ENCODE assay signal across 9 cellular contexts in the genomic region with DNA sequence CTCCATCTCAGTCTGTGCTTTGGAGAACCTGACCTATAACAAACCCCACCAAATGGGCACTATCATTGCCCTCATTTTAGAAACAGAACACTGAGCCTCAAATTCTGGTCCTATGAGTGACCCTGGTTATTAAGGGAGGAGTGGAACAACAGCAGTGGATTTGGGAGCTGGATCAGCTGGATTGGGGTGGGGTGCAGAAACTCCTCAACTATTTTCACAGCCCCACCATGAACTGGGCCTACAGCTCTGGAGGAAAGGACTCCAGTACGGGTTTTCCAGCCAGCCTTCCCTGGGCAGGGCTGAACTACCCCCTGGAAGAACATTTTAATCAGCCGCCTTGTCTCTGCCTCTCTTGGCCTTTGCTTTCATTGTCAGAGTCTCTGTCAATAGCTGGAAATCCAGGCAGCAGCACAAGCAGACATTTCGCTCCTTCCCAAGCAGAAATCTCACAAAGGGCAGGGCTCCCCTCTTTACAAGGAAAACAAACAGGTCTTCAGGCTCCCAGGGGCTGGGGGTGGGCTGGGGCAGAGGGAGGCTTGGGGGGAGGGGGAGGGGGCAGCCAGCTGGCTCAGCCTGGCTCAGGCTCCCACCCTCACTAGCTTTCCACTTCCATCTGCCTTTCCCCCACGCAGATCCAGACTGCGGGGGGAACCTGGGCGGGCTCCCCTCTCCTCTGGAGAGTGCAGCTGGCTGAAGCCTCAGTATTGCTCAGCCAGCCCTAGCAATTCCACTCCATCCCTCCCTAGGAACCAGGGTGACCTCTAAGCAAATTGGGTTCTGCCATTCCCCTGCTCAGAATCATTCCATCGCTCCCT. TPM values are rescaled to one million over a fixed set of nuclear protein-coding genes. Genes with fewer than 3 reads are reported as not detected.
DNase-seq lines count a peak whose midpoint lies in the region; ATAC-seq and TF ChIP-seq lines count a peak whose summit lies in the region.
"Had no signal": no experiment of that assay in that cellular context is flagged by ENCODE, and none has a peak within 500 bp of the region (broad histone marks: within the 10 kb centered on the region; RNA-seq: fewer than 3 reads in every experiment).

No MANE protein-coding gene starts in this region.

- TF ChIP-seq CTCF in coronary artery (IDR thresholded peaks at IDR 0.05) (no peak), right lobe of liver (IDR thresholded peaks at IDR 0.05) (no peak), tibial nerve (IDR thresholded peaks at IDR 0.05) (no peak)

- peak; percentile 86 to 92 (median 89) for ATAC-seq in right lobe of liver
- ATAC-seq in naive thymus-derived CD8-positive, alpha-beta T cell, result no peak
- no peak for ATAC-seq in GM21576 (IDR thresholded peaks at IDR 0.05; ENCODE audit: unreplicated experiment)
- ATAC-seq in GM18870 (IDR thresholded peaks at IDR 0.05; ENCODE audit: unreplicated experiment), result no peak

- no peaks in the 10 kb centered on the region for H3K9me3 Mint-ChIP-seq in naive thymus-derived CD8-positive, alpha-beta T cell
- H3K9me3 Mint-ChIP-seq: T-helper 1 cell treated with Interleukin-12 subunit alpha and Interleukin-12 subunit beta and Interleukin-4 antibody, amounts not matched to agents 30 μg/mL and 1 μg/mL, for 36 hours had no signal

- H3K4me3 ChIP-seq in coronary artery (peak overlapping the region; percentile 42), right lobe of liver (peak overlapping the region in 1 of 3 donors; percentile 0), tibial nerve (peak overlapping the region in 2 of 4 donors; percentile 23 to 40)

- POLR2A ChIA-PET in naive thymus-derived CD8-positive, alpha-beta T cell (lab: Charles Lee), result interaction anchor here (1.5 kb wide), 1 partner anchor 12 kb away, joined by 3 read pairs; no protein-coding TSS in a partner anchor

- H3K4me1 Mint-ChIP-seq in naive thymus-derived CD8-positive, alpha-beta T cell, result peaks cover 0 to 3% (median 1%) of the 10 kb centered on the region in 4 donors

- H3K27me3 ChIP-seq in right lobe of liver (no peaks in the 10 kb centered on the region), tibial nerve (no peaks in the 10 kb centered on the region)

- WGBS in right lobe of liver (ENCODE audit: insufficient coverage, low coverage, low lambda C conversion rate, missing lambda C conversion rate), result 15% methylated on average over 7 of the region's 7 CpGs
- 6 to 7% methylated on average over 7 of the region's 7 CpGs for WGBS in tibial nerve, 2 donors

- H3K27me3 Mint-ChIP-seq in naive thymus-derived CD8-positive, alpha-beta T cell, result peaks cover 4 to 17% (median 10%) of the 10 kb centered on the region in 5 donors

- peak; percentile 61 for DNase-seq in HT1080 (ENCODE audit: low read depth)
- DNase-seq in NCI-H69 (lab: John Stamatoyannopoulos, UW), result peak; percentile 91
- DNase-seq in coronary artery (ENCODE audit: low spot score), result no peak
- DNase-seq in right lobe of liver, result peak; percentile 66 to 78 (median 78)
- peak; percentile 49 to 83 for DNase-seq in tibial nerve (ENCODE audit: low spot score in 2 of 2)
- no peak for DNase-seq in naive thymus-derived CD8-positive, alpha-beta T cell

- intact Hi-C loops in right lobe of liver (cut with DNase I), result no loop called here

- peak overlapping the region; percentile 48 to 87 for H3K27ac ChIP-seq in coronary artery
- H3K27ac ChIP-seq in right lobe of liver, result peak overlapping the region; percentile 44 to 85 (median 73)
- peak overlapping the region; percentile 69 to 89 (median 82) for H3K27ac ChIP-seq in tibial nerve

- peak; percentile 25 to 91 for TF ChIP-seq EP300 in tibial nerve (IDR thresholded peaks at IDR 0.05)

- H3K36me3 Mint-ChIP-seq in naive thymus-derived CD8-positive, alpha-beta T cell, result no peaks in the 10 kb centered on the region

- H3K4me1 ChIP-seq in right lobe of liver, result peaks cover 0 to 8% (median 4%) of the 10 kb centered on the region in 4 donors
- peaks cover 0 to 23% (median 11%) of the 10 kb centered on the region in 4 donors for H3K4me1 ChIP-seq in tibial nerve

- H3K9me3 ChIP-seq in right lobe of liver (no peaks in the 10 kb centered on the region), tibial nerve (no peaks in the 10 kb centered on the region)

- H3K4me3 Mint-ChIP-seq in naive thymus-derived CD8-positive, alpha-beta T cell, result peak overlapping the region in 1 of 10 donors; percentile 15
- H3K4me3 Mint-ChIP-seq: T-helper 1 cell treated with Interleukin-12 subunit alpha and Interleukin-12 subunit beta and Interleukin-4 antibody, amounts not matched to agents 30 μg/mL and 1 μg/mL, for 36 hours had no signal

- no peaks in the 10 kb centered on the region for H3K36me3 ChIP-seq in right lobe of liver
- H3K36me3 ChIP-seq in tibial nerve, result no peaks in the 10 kb centered on the region

- peak overlapping the region in 1 of 10 donors; percentile 22 for H3K27ac Mint-ChIP-seq in naive thymus-derived CD8-positive, alpha-beta T cell
- H3K27ac Mint-ChIP-seq: T-helper 1 cell treated with Interleukin-12 subunit alpha and Interleukin-12 subunit beta and Interleukin-4 antibody, amounts not matched to agents 30 μg/mL and 1 μg/mL, for 36 hours had no signal

- TF ChIP-seq POLR2A in right lobe of liver (IDR thresholded peaks at IDR 0.05), result no peak
- TF ChIP-seq POLR2A in tibial nerve (IDR thresholded peaks at IDR 0.05), result peak in 1 of 2 donors; percentile 21

RNA-seq across cellular contexts. Expression of gene TLE3, which starts 13.7 kb away (rescaled TPM):
- total RNA-seq in HT1080 (2014; rRNA removed; shearing (Covaris generic)), result 24.3 and 34.0 TPM in 2 replicates
- polyA plus RNA-seq in HT1080 (2015; cell fraction: cytosol; rRNA removed), result 28.5 and 31.5 TPM in 2 replicates
- 43.4 and 45.4 TPM in 2 replicates for polyA plus RNA-seq in HT1080 (2015; cell fraction: nucleus; rRNA removed)
- total RNA-seq in right lobe of liver, result 10 to 100 TPM in 5 of 6 experiments, 1 to 10 TPM in 1; 8.9 to 38.2 (median 21.2) TPM
- 10 to 100 TPM; 62.4 to 91.6 (median 76.9) TPM for total RNA-seq in tibial nerve
- total RNA-seq in naive thymus-derived CD8-positive, alpha-beta T cell, result 100 to 1,000 TPM; 123 to 135 TPM
- 10 to 100 TPM in 2 of 3 donors, 1 to 10 TPM in 1; 9.9 to 32.6 (median 13.6) TPM for polyA plus RNA-seq in naive thymus-derived CD8-positive, alpha-beta T cell

Comparison
In these comparisons a context has a peak if more than half of its experiments do, and no peak if none do; other contexts are left out.
1. DNase-seq: peak in HT1080 (single experiment), NCI-H69 (single experiment), right lobe of liver (3 of 3) and tibial nerve (2 of 2); none in coronary artery (single experiment) and naive thymus-derived CD8-positive, alpha-beta T cell (0 of 10).
2. ATAC-seq: peak in right lobe of liver (4 of 4); none in naive thymus-derived CD8-positive, alpha-beta T cell (0 of 2), GM21576 (single experiment) and GM18870 (single experiment).
3. Peak in every context shown above with its lines, with median percentiles within 50 percentile points of each other: H3K27ac ChIP-seq.